ENCODE assay signal across 19 cellular contexts in genomic region chr10:127887497-127888415, GRCh38. TPM values are rescaled to one million over a fixed set of nuclear protein-coding genes. Genes with fewer than 3 reads are reported as not detected.
"Had no signal": no experiment of that assay in that cellular context is flagged by ENCODE, and none has a peak within 500 bp of the region (broad histone marks: within the 10 kb centered on the region; RNA-seq: fewer than 3 reads in every experiment).

No MANE protein-coding gene starts in this region.

- H3K4me3 ChIP-seq: coronary artery, psoas muscle, sigmoid colon, suprapubic skin had no signal

- DNase-seq: activated CD4-positive, alpha-beta T cell treated with anti-CD3 and anti-CD28 coated beads, Interleukin-2, amount 50 U/mL, for 4 hours; activated CD4-positive, CD25-positive, alpha-beta regulatory T cell treated with anti-CD3 and anti-CD28 coated beads, Interleukin-2, amount 50 U/mL, for 72 hours; activated CD8-positive, alpha-beta memory T cell treated with anti-CD3 and anti-CD28 coated beads, Interleukin-2, amount 50 U/mL, for 4 hours; activated naive CD4-positive, alpha-beta T cell treated with Interleukin-2 at 50 U/mL for 16 hours; hypothalamus; kidney glomerular epithelial cell; psoas muscle; sigmoid colon; stimulated activated CD4-positive, alpha-beta T cell treated with anti-CD3 and anti-CD28 coated beads, Interleukin-4, amount 100 ng/mL, for 1 hour; stimulated activated CD8-positive, alpha-beta memory T cell treated with anti-CD3 and anti-CD28 coated beads, Interleukin-4, amount 100 ng/mL, for 48 hours; stimulated activated naive CD8-positive, alpha-beta T cell treated with anti-CD3 and anti-CD28 coated beads, Interleukin-15, Interleukin-2, amounts not matched to agents 100 U/mL and 50 U/mL, for 24 hours had no signal

- H3K27ac ChIP-seq: psoas muscle, suprapubic skin had no signal

- H3K4me1 ChIP-seq: psoas muscle, sigmoid colon had no signal

- H3K9me3 ChIP-seq: psoas muscle, sigmoid colon, suprapubic skin had no signal

- H3K27me3 ChIP-seq: sigmoid colon had no signal

- H3K36me3 Mint-ChIP-seq: natural killer cell treated with Interleukin-12 subunit alpha and Interleukin-12 subunit beta and Interleukin-15 and Interleukin-18, amount 100 ng/mL, for 72 hours had no signal

- ATAC-seq: natural killer cell treated with Interleukin-12 subunit alpha and Interleukin-12 subunit beta and Interleukin-15 and Interleukin-18, amount 100 ng/mL, for 72 hours; stimulated activated naive CD8-positive, alpha-beta T cell treated with anti-CD3 and anti-CD28 coated beads, Interleukin-15, Interleukin-2, amounts not matched to agents 100 U/mL and 50 U/mL, for 24 hours had no signal

- H3K36me3 ChIP-seq: sigmoid colon, suprapubic skin had no signal

- H3K4me3 Mint-ChIP-seq: natural killer cell treated with Interleukin-12 subunit alpha and Interleukin-12 subunit beta and Interleukin-15 and Interleukin-18, amount 100 ng/mL, for 72 hours; T-helper 2 cell treated with Interferon-gamma antibody and Interleukin-4, amounts not matched to agents 5 μg/mL and 100 μg/mL, for 36 hours had no signal

- H3K27ac Mint-ChIP-seq: natural killer cell treated with Interleukin-12 subunit alpha and Interleukin-12 subunit beta and Interleukin-15 and Interleukin-18, amount 100 ng/mL, for 72 hours; T-helper 2 cell treated with Interferon-gamma antibody and Interleukin-4, amounts not matched to agents 5 μg/mL and 100 μg/mL, for 36 hours had no signal

- H3K9me3 Mint-ChIP-seq: natural killer cell treated with Interleukin-12 subunit alpha and Interleukin-12 subunit beta and Interleukin-15 and Interleukin-18, amount 100 ng/mL, for 72 hours; T-helper 2 cell treated with Interferon-gamma antibody and Interleukin-4, amounts not matched to agents 5 μg/mL and 100 μg/mL, for 36 hours had no signal

RNA-seq across cellular contexts. Expression of gene CLRN3, which starts 5.0 kb away (rescaled TPM):
- total RNA-seq: cardiac septum; glomerular endothelial cell; mononuclear cell; natural killer cell treated with Interleukin-12 subunit alpha and Interleukin-12 subunit beta and Interleukin-15 and Interleukin-18, amount 100 ng/mL, for 72 hours; omental fat pad; psoas muscle; sigmoid colon; suprapubic skin had no signal
